Comparison of ENCODE assay signal across 9 cellular contexts in genomic region chr4:83219344-83219990, GRCh38.
DNase-seq lines count a peak whose midpoint lies in the region; ATAC-seq, FAIRE-seq and TF ChIP-seq lines count a peak whose summit lies in the region.
"Had no signal": no experiment of that assay in that cellular context is flagged by ENCODE, and none has a peak within 500 bp of the region (broad histone marks: within the 10 kb centered on the region; RNA-seq: fewer than 3 reads in every experiment).

No MANE protein-coding gene starts in this region.

- H3K4me3 ChIP-seq in GM23338, result no peak overlapping the region
- no peak overlapping the region for H3K4me3 ChIP-seq in small intestine (ENCODE audit: low read depth in 1 of 2, low read length in 2 of 2)

- no peak overlapping the region for H3K27ac ChIP-seq in GM23338 (ENCODE audit: low read depth)
- H3K27ac ChIP-seq in small intestine (ENCODE audit: low read depth in 1 of 2, low read length in 1 of 2), result peak overlapping the region in 1 of 2 donors; percentile 49

- ATAC-seq in GM23338 (no peak), GM19328 (IDR thresholded peaks at IDR 0.05; ENCODE audit: unreplicated experiment) (no peak)
- ATAC-seq in activated CD4-positive, CD25-positive, alpha-beta regulatory T cell treated with anti-CD3 and anti-CD28 coated beads, Interleukin-2, amount 50 U/mL, for 24 hours, result peak; percentile 46
- ATAC-seq in effector memory CD8-positive, alpha-beta T cell (replicated peaks), result no peak

- H3K4me1 ChIP-seq in GM23338 (ENCODE audit: insufficient read depth) (peaks cover 3% of the 10 kb centered on the region; the same call in 1 of the 2 replicates), small intestine (ENCODE audit: control insufficient read depth in 2 of 2, insufficient read depth in 1 of 2, low read depth in 1 of 2, low read length in 1 of 2) (no peaks in the 10 kb centered on the region)

- H3K9me2 ChIP-seq in GM23338 (ENCODE audit: insufficient read depth), result no peaks in the 10 kb centered on the region

- FAIRE-seq in small intestine (lab: Jason Lieb, UNC), result no peak
- FAIRE-seq: TTC549 had no signal

- H3K9me3 Mint-ChIP-seq in GM23338, result peaks cover 5% of the 10 kb centered on the region; the same call in 1 of the 3 replicates
- no peaks in the 10 kb centered on the region for H3K9me3 Mint-ChIP-seq in effector memory CD8-positive, alpha-beta T cell

- TF ChIP-seq CTCF in GM23338 (conservative IDR thresholded peaks at IDR 0.05; ENCODE audit: low read depth in 2 of 2), result no peak

- DNase-seq in A172 (ENCODE audit: low spot score) (peak; percentile 16), GM23338 (ENCODE audit: low spot score) (no peak), small intestine (peak; percentile 35), AML-193 (lab: John Stamatoyannopoulos, UW) (no peak), H4 (ENCODE audit: low spot score) (no peak)
- no peak for DNase-seq in effector memory CD8-positive, alpha-beta T cell

- no peaks in the 10 kb centered on the region for H3F3A ChIP-seq in GM23338 (replicated peaks; ENCODE audit: low read depth)

- peak overlapping the region; percentile 90; the same call in 1 of the 2 replicates for H2AFZ ChIP-seq in GM23338

- H3K4me3 Mint-ChIP-seq in GM23338, result no peak overlapping the region
- peak overlapping the region; percentile 37 to 81 for H3K4me3 Mint-ChIP-seq in effector memory CD8-positive, alpha-beta T cell

- no peaks in the 10 kb centered on the region for H3K27me3 ChIP-seq in GM23338 (ENCODE audit: insufficient read depth)
- H3K27me3 ChIP-seq in small intestine (ENCODE audit: control insufficient read depth in 2 of 2, insufficient read depth in 2 of 2, low read length in 2 of 2), result no peaks in the 10 kb centered on the region

- H3K36me3 ChIP-seq in GM23338 (ENCODE audit: insufficient read depth) (no peaks in the 10 kb centered on the region), small intestine (ENCODE audit: control insufficient read depth in 2 of 2, insufficient read depth in 2 of 2, low read length in 2 of 2) (no peaks in the 10 kb centered on the region)

- H3K79me2 ChIP-seq in GM23338 (replicated peaks; ENCODE audit: insufficient read depth), result no peaks in the 10 kb centered on the region

- H3K27me3 Mint-ChIP-seq in GM23338 (ENCODE audit: insufficient read depth, low read depth, poor library complexity), result peaks cover 6% of the 10 kb centered on the region
- no peaks in the 10 kb centered on the region for H3K27me3 Mint-ChIP-seq in effector memory CD8-positive, alpha-beta T cell

- 40 to 58% (median 43%) methylated on average over 11 of the region's 11 CpGs for WGBS in small intestine, 3 donors

- H3K9me3 ChIP-seq in small intestine (ENCODE audit: control insufficient read depth, low read depth), result no peaks in the 10 kb centered on the region

- no peaks in the 10 kb centered on the region for H4K20me1 ChIP-seq in GM23338 (replicated peaks; ENCODE audit: insufficient read depth)

- H3K27ac Mint-ChIP-seq in GM23338, result peak overlapping the region; percentile 54; the same call in 1 of the 2 replicates
- peak overlapping the region; percentile 64 to 85 for H3K27ac Mint-ChIP-seq in effector memory CD8-positive, alpha-beta T cell

- no peak overlapping the region for H3K4me2 ChIP-seq in GM23338

- no peaks in the 10 kb centered on the region for H3K36me3 Mint-ChIP-seq in GM23338 (ENCODE audit: low read depth)
- peaks cover 11% of the 10 kb centered on the region for H3K36me3 Mint-ChIP-seq in effector memory CD8-positive, alpha-beta T cell (ENCODE audit: insufficient read depth)

- H3K4me1 Mint-ChIP-seq in GM23338, result peaks cover 7% of the 10 kb centered on the region; the same call in 2 of the 3 replicates
- peaks cover 55 to 65% of the 10 kb centered on the region in 2 donors for H3K4me1 Mint-ChIP-seq in effector memory CD8-positive, alpha-beta T cell (ENCODE audit: low read depth in 2 of 2)

TF ChIP-seq in GM23338, 12 proteins besides CTCF, POLR2A, EP300 and RAD21:
- TF ChIP-seq ETS1 (IDR thresholded peaks at IDR 0.05), result no peak

Comparison
In these comparisons a context has a peak if more than half of its experiments do, and no peak if none do; other contexts are left out.
1. DNase-seq: peak in A172 (single experiment) and small intestine (single experiment); none in GM23338 (single experiment), effector memory CD8-positive, alpha-beta T cell (0 of 3), AML-193 (0 of 2) and H4 (single experiment).
2. ATAC-seq: peak in activated CD4-positive, CD25-positive, alpha-beta regulatory T cell treated with anti-CD3 and anti-CD28 coated beads, Interleukin-2, amount 50 U/mL, for 24 hours (2 of 2); none in GM23338 (single experiment), effector memory CD8-positive, alpha-beta T cell (single experiment) and GM19328 (single experiment).